1 cellular context compared by ENCODE assay signal in genomic region chr1:63888984-63889383, GRCh38.
A peak's percentile ranks its signal among the peaks of the same experiment; 100 is the strongest.
TF ChIP-seq lines count a peak whose summit lies in the region.

No MANE protein-coding gene starts in this region.

TF ChIP-seq in IMR-90, 13 proteins besides CTCF, POLR2A, EP300 and RAD21 (continued from another document):
- TF ChIP-seq SMC3 (IDR thresholded peaks at IDR 0.05; ENCODE audit: low read depth, low read length) (no peak), ELK1 (IDR thresholded peaks at IDR 0.05; ENCODE audit: borderline replicate concordance, low read depth, low read length) (no peak), CHD1 (IDR thresholded peaks at IDR 0.05; ENCODE audit: low read depth, low read length) (no peak), MAZ (IDR thresholded peaks at IDR 0.05; ENCODE audit: borderline replicate concordance, low read depth, low read length) (no peak), NFE2L2 (IDR thresholded peaks at IDR 0.05; ENCODE audit: low read depth, low read length) (peak; percentile 13; the same call in 1 of the 2 replicates)
